Comparison of ENCODE assay signal across 26 cellular contexts in the genomic region with DNA sequence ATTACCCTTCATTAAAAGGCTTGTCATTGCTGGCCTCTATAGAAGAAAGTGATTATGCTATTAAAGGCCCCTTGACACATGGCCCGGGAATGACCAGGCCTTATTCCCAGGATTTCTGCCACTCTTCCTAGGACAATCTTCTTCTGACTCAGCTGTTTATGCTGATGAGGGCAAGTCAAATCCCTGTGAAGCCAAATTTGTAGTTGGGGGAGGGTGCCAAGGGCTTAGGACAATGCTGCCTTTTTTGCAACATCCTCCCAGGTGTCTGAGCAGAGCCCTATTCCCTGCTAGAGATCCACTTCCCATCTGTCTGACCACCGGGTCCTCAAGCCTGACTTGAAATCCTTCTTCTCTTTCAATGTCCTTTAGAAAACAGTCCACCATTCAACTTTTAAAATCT.
"Had no signal": no experiment of that assay in that cellular context is flagged by ENCODE, and none has a peak within 500 bp of the region (broad histone marks: within the 10 kb centered on the region; RNA-seq: fewer than 3 reads in every experiment).

No MANE protein-coding gene starts in this region.

- H3K36me3 ChIP-seq: ascending aorta, cardiac muscle cell had no signal

- DNase-seq: activated CD4-positive, alpha-beta memory T cell treated with anti-CD3 and anti-CD28 coated beads, Interleukin-2, amount 10 ng/mL, durations not matched to agents 7 days and 5 days; activated CD4-positive, alpha-beta T cell treated with anti-CD3 and anti-CD28 coated beads for 1 hour; activated CD4-positive, alpha-beta T cell treated with anti-CD3 and anti-CD28 coated beads for 36 hours; activated CD4-positive, alpha-beta T cell treated with anti-CD3 and anti-CD28 coated beads for 48 hours; activated CD4-positive, alpha-beta T cell treated with anti-CD3 and anti-CD28 coated beads, Interleukin-2, amount 10 ng/mL, durations not matched to agents 7 days and 5 days; activated CD4-positive, alpha-beta T cell treated with anti-CD3 and anti-CD28 coated beads, Interleukin-2, amount 50 U/mL, for 48 hours; activated CD4-positive, CD25-positive, alpha-beta regulatory T cell; activated CD8-positive, alpha-beta memory T cell treated with anti-CD3 and anti-CD28 coated beads for 24 hours; activated CD8-positive, alpha-beta memory T cell treated with anti-CD3 and anti-CD28 coated beads, Interleukin-2, amount 10 ng/mL, durations not matched to agents 7 days and 5 days; activated CD8-positive, alpha-beta memory T cell treated with anti-CD3 and anti-CD28 coated beads, Interleukin-2, amount 50 U/mL, for 48 hours; activated CD8-positive, alpha-beta T cell treated with anti-CD3 and anti-CD28 coated beads, Interleukin-2, amount 10 ng/mL, durations not matched to agents 7 days and 5 days; activated effector memory CD4-positive, alpha-beta T cell treated with Interleukin-2 at 50 U/mL for 16 hours; activated gamma-delta T cell; activated naive CD4-positive, alpha-beta T cell treated with anti-CD3 and anti-CD28 coated beads, Interleukin-2, amount 10 ng/mL, durations not matched to agents 7 days and 5 days; activated naive CD4-positive, alpha-beta T cell treated with Interleukin-2 at 50 U/mL for 16 hours; activated naive CD8-positive, alpha-beta T cell treated with anti-CD3 and anti-CD28 coated beads, Interleukin-2, amount 10 ng/mL, durations not matched to agents 7 days and 5 days; activated naive CD8-positive, alpha-beta T cell treated with anti-CD3 and anti-CD28 coated beads, Interleukin-2, amount 50 U/mL, for 24 hours; activated T-cell treated with anti-CD3 and anti-CD28 coated beads, Interleukin-2, amount 50 U/mL, for 24 hours; activated T-cell treated with anti-CD3 and anti-CD28 coated beads, Interleukin-2, amount 50 U/mL, for 48 hours; amygdala; cerebellar nuclear complex; T-helper 1 cell; T-helper 2 cell; T-helper 9 cell had no signal

- H3K4me3 ChIP-seq: ascending aorta, cardiac muscle cell had no signal

- H3K27me3 ChIP-seq: ascending aorta, cardiac muscle cell had no signal

- H3K4me1 ChIP-seq: ascending aorta had no signal

- H3K9me3 ChIP-seq: ascending aorta had no signal

- H3K27ac ChIP-seq: ascending aorta, cardiac muscle cell had no signal
